Comparison of ENCODE assay signal across 17 cellular contexts in genomic region chr11:123393312-123393927, GRCh38. TPM values are rescaled to one million over a fixed set of nuclear protein-coding genes. Genes with fewer than 3 reads are reported as not detected.
DNase-seq lines count a peak whose midpoint lies in the region; ATAC-seq, FAIRE-seq and TF ChIP-seq lines count a peak whose summit lies in the region.
"Had no signal": no experiment of that assay in that cellular context is flagged by ENCODE, and none has a peak within 500 bp of the region (broad histone marks: within the 10 kb centered on the region; RNA-seq: fewer than 3 reads in every experiment).

No MANE protein-coding gene starts in this region.

- H3K36me3 ChIP-seq in MG63 (no peaks in the 10 kb centered on the region), adrenal gland (replicated peaks in 1 of 2) (no peaks in the 10 kb centered on the region)

- intact Hi-C loops in adrenal gland (cut with DNase I): no loop called here

- ATAC-seq in GM21619 (IDR thresholded peaks at IDR 0.05; ENCODE audit: unreplicated experiment) (peak; percentile 55), HG03196 (IDR thresholded peaks at IDR 0.05; ENCODE audit: unreplicated experiment) (no peak)
- ATAC-seq in stimulated activated effector memory CD8-positive, alpha-beta T cell treated with anti-CD3 and anti-CD28 coated beads, Interleukin-12 subunit alpha, Interleukin-12 subunit beta, amount 100 ng/mL, for 72 hours: peak; percentile 55

- DNase-seq in GM18507 (ENCODE audit: extremely low spot score, insufficient read length, low read depth) (no peak), MG63 (no peak), adrenal gland (no peak)
- DNase-seq in stimulated activated effector memory CD8-positive, alpha-beta T cell treated with anti-CD3 and anti-CD28 coated beads, Interleukin-12 subunit alpha, Interleukin-12 subunit beta, amount 100 ng/mL, for 72 hours (ENCODE audit: low spot score in 2 of 2): no peak
- DNase-seq: CD4-positive, CD25-positive, alpha-beta regulatory T cell; HFFc6; KBM-7; NCI-H1436; NCI-H2029; NCI-H2171; NCI-H446; PC-3 had no signal

- no peaks in the 10 kb centered on the region for H3K9me3 Mint-ChIP-seq in T-helper 1 cell treated with Interleukin-12 subunit alpha and Interleukin-12 subunit beta and Interleukin-4 antibody, amounts not matched to agents 30 μg/mL and 1 μg/mL, for 36 hours
- no peaks in the 10 kb centered on the region for H3K9me3 Mint-ChIP-seq in stimulated activated effector memory CD8-positive, alpha-beta T cell treated with anti-CD3 and anti-CD28 coated beads, Interleukin-12 subunit alpha, Interleukin-12 subunit beta, amount 100 ng/mL, for 72 hours
- H3K9me3 Mint-ChIP-seq: CD4-positive, CD25-positive, alpha-beta regulatory T cell; HFFc6 had no signal

- H3K36me3 Mint-ChIP-seq in T-helper 1 cell treated with Interleukin-12 subunit alpha and Interleukin-12 subunit beta and Interleukin-4 antibody, amounts not matched to agents 30 μg/mL and 1 μg/mL, for 36 hours (ENCODE audit: low read depth): peaks cover 34% of the 10 kb centered on the region
- H3K36me3 Mint-ChIP-seq in stimulated activated effector memory CD8-positive, alpha-beta T cell treated with anti-CD3 and anti-CD28 coated beads, Interleukin-12 subunit alpha, Interleukin-12 subunit beta, amount 100 ng/mL, for 72 hours: no peaks in the 10 kb centered on the region
- H3K36me3 Mint-ChIP-seq: CD4-positive, CD25-positive, alpha-beta regulatory T cell had no signal

- peak; percentile 73 for FAIRE-seq in GM18507 (lab: Jason Lieb, UNC)
- FAIRE-seq: H54 had no signal

- peaks cover 52% of the 10 kb centered on the region for H3K4me1 Mint-ChIP-seq in T-helper 1 cell treated with Interleukin-12 subunit alpha and Interleukin-12 subunit beta and Interleukin-4 antibody, amounts not matched to agents 30 μg/mL and 1 μg/mL, for 36 hours (ENCODE audit: low read depth)
- peaks cover 7% of the 10 kb centered on the region for H3K4me1 Mint-ChIP-seq in stimulated activated effector memory CD8-positive, alpha-beta T cell treated with anti-CD3 and anti-CD28 coated beads, Interleukin-12 subunit alpha, Interleukin-12 subunit beta, amount 100 ng/mL, for 72 hours
- H3K4me1 Mint-ChIP-seq: CD4-positive, CD25-positive, alpha-beta regulatory T cell had no signal

- H3K4me1 ChIP-seq in adrenal gland (replicated peaks in 1 of 2): no peaks in the 10 kb centered on the region

- TF ChIP-seq CTCF in adrenal gland (IDR thresholded peaks at IDR 0.05): no peak

- peaks cover 3% of the 10 kb centered on the region for H3K27me3 ChIP-seq in MG63
- no peaks in the 10 kb centered on the region for H3K27me3 ChIP-seq in adrenal gland

- H3K4me3 ChIP-seq in MG63 (no peak overlapping the region), adrenal gland (no peak overlapping the region)

- H3K27ac ChIP-seq in adrenal gland: no peak overlapping the region
- H3K27ac ChIP-seq: RWPE1 had no signal

- no peaks in the 10 kb centered on the region for H3K27me3 Mint-ChIP-seq in T-helper 1 cell treated with Interleukin-12 subunit alpha and Interleukin-12 subunit beta and Interleukin-4 antibody, amounts not matched to agents 30 μg/mL and 1 μg/mL, for 36 hours (ENCODE audit: low read depth)
- H3K27me3 Mint-ChIP-seq: CD4-positive, CD25-positive, alpha-beta regulatory T cell had no signal

- no peak for TF ChIP-seq POLR2A in adrenal gland (IDR thresholded peaks at IDR 0.05)

- H3K4me3 Mint-ChIP-seq in T-helper 1 cell treated with Interleukin-12 subunit alpha and Interleukin-12 subunit beta and Interleukin-4 antibody, amounts not matched to agents 30 μg/mL and 1 μg/mL, for 36 hours: peak overlapping the region; percentile 48
- no peak overlapping the region for H3K4me3 Mint-ChIP-seq in stimulated activated effector memory CD8-positive, alpha-beta T cell treated with anti-CD3 and anti-CD28 coated beads, Interleukin-12 subunit alpha, Interleukin-12 subunit beta, amount 100 ng/mL, for 72 hours
- H3K4me3 Mint-ChIP-seq: CD4-positive, CD25-positive, alpha-beta regulatory T cell; HFFc6 had no signal

- WGBS in adrenal gland, 4 donors: 68 to 70% (median 69%) methylated on average over 6 of the region's 6 CpGs

- H3K27ac Mint-ChIP-seq in T-helper 1 cell treated with Interleukin-12 subunit alpha and Interleukin-12 subunit beta and Interleukin-4 antibody, amounts not matched to agents 30 μg/mL and 1 μg/mL, for 36 hours: peak overlapping the region; percentile 76
- H3K27ac Mint-ChIP-seq in stimulated activated effector memory CD8-positive, alpha-beta T cell treated with anti-CD3 and anti-CD28 coated beads, Interleukin-12 subunit alpha, Interleukin-12 subunit beta, amount 100 ng/mL, for 72 hours: no peak overlapping the region
- H3K27ac Mint-ChIP-seq: CD4-positive, CD25-positive, alpha-beta regulatory T cell; HFFc6 had no signal

- H3K9me3 ChIP-seq in MG63: no peaks in the 10 kb centered on the region
- H3K9me3 ChIP-seq in adrenal gland (replicated peaks in 1 of 3): no peaks in the 10 kb centered on the region

RNA-seq across cellular contexts. Expression of gene GRAMD1B, which starts 36.6 kb away (rescaled TPM):
- not detected in 2 replicates for total RNA-seq in MG63 (2014; rRNA removed; shearing (Covaris generic); ENCODE audit: low replicate concordance)
- 1,000 to 10,000 TPM in 1 of 8 donors, 100 to 1,000 TPM in 7; 178 to 1,898 (median 285) TPM for total RNA-seq in adrenal gland
- 100 to 1,000 TPM; 101 to 721 (median 114) TPM for polyA plus RNA-seq in adrenal gland

Comparison
In these comparisons a context has a peak if more than half of its experiments do, and no peak if none do; other contexts are left out.
1. RNA of gene GRAMD1B, which starts 36.6 kb away (total RNA-seq): 178 to 1,898 TPM in adrenal gland; not detected in MG63; every median in the first group is over 100 times any median in the second.